ENCODE assay signal across 24 cellular contexts in the genomic region with DNA sequence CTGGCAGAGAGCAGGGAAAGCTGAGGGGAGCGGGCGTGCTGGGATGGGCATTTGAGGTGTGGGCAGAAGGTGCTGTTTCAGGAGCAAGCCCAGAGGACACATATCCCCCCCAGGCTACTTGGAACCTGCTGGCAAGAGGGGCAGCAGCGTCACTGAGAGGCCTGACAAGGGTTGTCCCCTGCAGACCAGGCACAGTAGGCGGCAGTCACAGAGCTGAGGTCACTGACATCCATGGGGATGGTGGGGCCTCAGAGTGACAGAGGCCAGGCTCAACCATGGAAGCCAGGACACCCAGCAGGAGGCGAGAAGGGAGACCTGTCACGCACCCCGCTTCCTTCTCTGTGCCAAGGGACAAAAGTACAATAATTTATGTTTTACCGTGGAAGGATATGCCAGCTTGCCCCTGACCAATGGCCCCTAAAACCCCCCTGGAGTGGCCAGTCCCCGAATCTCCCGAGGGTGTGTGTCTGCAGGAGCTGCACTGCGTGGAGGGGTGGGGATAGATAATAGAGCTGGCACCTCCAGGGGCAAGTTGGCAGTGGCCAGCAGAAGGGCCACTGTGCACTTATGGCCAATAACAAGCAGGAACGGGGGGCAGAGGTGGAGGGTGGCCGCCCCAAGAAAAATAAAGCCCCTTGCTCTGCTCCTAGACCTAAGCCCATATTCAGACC.
"Had no signal": no experiment of that assay in that cellular context is flagged by ENCODE, and none has a peak within 500 bp of the region (broad histone marks: within the 10 kb centered on the region; RNA-seq: fewer than 3 reads in every experiment).

No MANE protein-coding gene starts in this region.

- H3K4me1 Mint-ChIP-seq: immature natural killer cell; stimulated activated naive B cell treated with anti-CD40 and anti-IgM and Interleukin-4, amounts not matched to agents 10 μg/mL and 1 μg/mL and 100 μg/mL, for 72 hours had no signal

- ATAC-seq: naive thymus-derived CD8-positive, alpha-beta T cell; right lobe of liver; stimulated activated naive B cell treated with anti-CD40 and anti-IgM and Interleukin-4, amounts not matched to agents 10 μg/mL and 1 μg/mL and 100 μg/mL, for 72 hours; stimulated activated naive CD8-positive, alpha-beta T cell treated with anti-CD3 and anti-CD28 coated beads, Interleukin-15, Interleukin-2, amounts not matched to agents 100 U/mL and 50 U/mL, for 24 hours had no signal

- H3K4me1 ChIP-seq: left ventricle myocardium inferior, right atrium auricular region, right lobe of liver, suprapubic skin, tibial artery, uterus had no signal

- H3K9me3 Mint-ChIP-seq: memory B cell, neural crest cell, type B pancreatic cell had no signal

- H3K36me3 Mint-ChIP-seq: immature natural killer cell; memory B cell; naive thymus-derived CD8-positive, alpha-beta T cell; stimulated activated naive B cell treated with anti-CD40 and anti-IgM and Interleukin-4, amounts not matched to agents 10 μg/mL and 1 μg/mL and 100 μg/mL, for 72 hours; type B pancreatic cell had no signal

- H3K9me3 ChIP-seq: left ventricle myocardium inferior, neutrophil, ovary, right atrium auricular region, right lobe of liver, stomach, suprapubic skin, thoracic aorta, tibial artery, uterus had no signal

- H3K27me3 ChIP-seq: ovary, right atrium auricular region, right lobe of liver, uterus had no signal

- DNase-seq: hypothalamus; immature natural killer cell; left ventricle myocardium inferior; naive thymus-derived CD8-positive, alpha-beta T cell; occipital lobe; ovary; right lobe of liver; stimulated activated CD4-positive, alpha-beta T cell treated with anti-CD3 and anti-CD28 coated beads, Interleukin-1b, Interleukin-23, amount 100 ng/mL, for 48 hours; stimulated activated CD4-positive, alpha-beta T cell treated with anti-CD3 and anti-CD28 coated beads, Interleukin-4, amount 100 ng/mL, for 1 hour; stimulated activated naive B cell treated with anti-CD40 and anti-IgM and Interleukin-4, amounts not matched to agents 10 μg/mL and 1 μg/mL and 100 μg/mL, for 72 hours; stimulated activated naive CD8-positive, alpha-beta T cell treated with anti-CD3 and anti-CD28 coated beads, Interleukin-15, Interleukin-2, amounts not matched to agents 100 U/mL and 50 U/mL, for 24 hours; stomach; uterus had no signal

- H3K4me3 Mint-ChIP-seq: immature natural killer cell; memory B cell; naive thymus-derived CD8-positive, alpha-beta T cell; nephron; neural crest cell; stimulated activated naive B cell treated with anti-CD40 and anti-IgM and Interleukin-4, amounts not matched to agents 10 μg/mL and 1 μg/mL and 100 μg/mL, for 72 hours; type B pancreatic cell had no signal

- H3K27ac Mint-ChIP-seq: immature natural killer cell; memory B cell; naive thymus-derived CD8-positive, alpha-beta T cell; nephron; progenitor cell of endocrine pancreas; stimulated activated naive B cell treated with anti-CD40 and anti-IgM and Interleukin-4, amounts not matched to agents 10 μg/mL and 1 μg/mL and 100 μg/mL, for 72 hours; type B pancreatic cell had no signal

- H3K27ac ChIP-seq: left ventricle myocardium inferior, neutrophil, ovary, right atrium auricular region, right lobe of liver, stomach, suprapubic skin, thoracic aorta, tibial artery, uterus had no signal

- H3K4me3 ChIP-seq: left ventricle myocardium inferior, ovary, right atrium auricular region, right lobe of liver, smooth muscle cell, stomach, suprapubic skin, thoracic aorta, tibial artery, uterus had no signal

- H3K36me3 ChIP-seq: left ventricle myocardium inferior, neutrophil, ovary, right atrium auricular region, right lobe of liver, stomach, suprapubic skin, thoracic aorta, tibial artery, uterus had no signal
